ENCODE assay signal across 8 cellular contexts in the genomic region with DNA sequence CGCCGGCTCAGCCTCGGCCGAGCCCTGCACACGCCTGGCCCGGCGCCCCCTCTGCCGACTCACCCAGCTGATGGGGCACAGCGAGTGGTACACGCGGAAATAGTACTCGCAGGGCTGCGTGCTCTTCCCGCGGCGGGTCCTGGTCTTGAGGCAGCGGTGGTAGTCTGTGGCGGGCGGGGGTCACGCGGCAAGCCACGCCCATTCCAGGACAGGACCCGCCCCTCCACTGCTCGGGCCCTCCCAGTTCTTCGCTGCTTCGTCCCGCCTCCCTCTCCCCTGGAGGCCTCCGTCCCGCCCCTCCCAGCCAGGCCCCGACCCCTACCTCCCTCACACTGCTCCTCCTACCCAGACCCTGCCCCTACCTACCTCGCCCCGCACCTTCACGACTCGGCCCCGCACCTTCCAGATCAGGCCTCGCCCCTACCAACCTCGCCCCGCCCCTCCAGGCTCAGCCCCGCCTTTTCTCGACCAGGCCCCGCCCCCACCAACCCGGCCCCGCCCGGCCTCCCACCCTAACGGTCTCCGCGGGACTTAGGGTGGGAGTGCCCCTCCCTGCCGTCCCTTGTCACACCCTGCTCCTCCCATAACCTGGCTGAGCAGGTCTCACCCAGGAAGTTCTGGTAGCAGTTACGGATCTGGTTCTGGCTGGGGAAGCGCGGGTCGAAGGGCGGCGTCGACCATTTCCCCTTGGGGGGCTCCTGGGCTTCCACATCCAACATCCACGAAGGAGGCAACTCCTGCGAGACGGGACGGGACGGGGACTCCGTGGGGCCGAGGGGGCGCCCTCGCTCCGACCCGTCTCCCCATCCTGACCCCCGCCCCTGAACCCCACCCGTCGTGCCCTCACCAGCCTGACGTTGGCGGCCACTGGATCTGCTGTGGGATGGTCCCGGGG. TPM values are rescaled to one million over a fixed set of nuclear protein-coding genes. Genes with fewer than 3 reads are reported as not detected.
A peak's percentile ranks its signal among the peaks of the same experiment; 100 is the strongest.
DNase-seq lines count a peak whose midpoint lies in the region; ATAC-seq, FAIRE-seq and TF ChIP-seq lines count a peak whose summit lies in the region.

No MANE protein-coding gene starts in this region.

- peak overlapping the region; percentile 15 for H3K27ac Mint-ChIP-seq in activated CD8-positive, alpha-beta T cell treated with anti-CD3 and anti-CD28 coated beads, Interleukin-2, amount 10 ng/mL, durations not matched to agents 7 days and 5 days
- no peak overlapping the region for H3K27ac Mint-ChIP-seq in endodermal cell
- H3K27ac Mint-ChIP-seq in stimulated activated naive B cell treated with anti-CD40 and anti-IgM and Interleukin-4, amounts not matched to agents 10 μg/mL and 1 μg/mL and 100 μg/mL, for 72 hours, result peak overlapping the region; percentile 65

- peaks cover 37% of the 10 kb centered on the region for H3K4me1 Mint-ChIP-seq in activated CD8-positive, alpha-beta T cell treated with anti-CD3 and anti-CD28 coated beads, Interleukin-2, amount 10 ng/mL, durations not matched to agents 7 days and 5 days (ENCODE audit: low read depth)
- H3K4me1 Mint-ChIP-seq in endodermal cell, result no peaks in the 10 kb centered on the region
- H3K4me1 Mint-ChIP-seq in stimulated activated naive B cell treated with anti-CD40 and anti-IgM and Interleukin-4, amounts not matched to agents 10 μg/mL and 1 μg/mL and 100 μg/mL, for 72 hours, result peaks cover 14 to 27% of the 10 kb centered on the region in 2 donors

- peak overlapping the region; percentile 67 for H3K4me3 Mint-ChIP-seq in activated CD8-positive, alpha-beta T cell treated with anti-CD3 and anti-CD28 coated beads, Interleukin-2, amount 10 ng/mL, durations not matched to agents 7 days and 5 days
- H3K4me3 Mint-ChIP-seq in endodermal cell, result peak overlapping the region; percentile 50
- peak overlapping the region; percentile 73 to 81 for H3K4me3 Mint-ChIP-seq in stimulated activated naive B cell treated with anti-CD40 and anti-IgM and Interleukin-4, amounts not matched to agents 10 μg/mL and 1 μg/mL and 100 μg/mL, for 72 hours

- H3K27me3 ChIP-seq in endodermal cell (ENCODE audit: control insufficient read depth, insufficient read depth, low read length, poor library complexity, severe bottlenecking), result peaks cover 63% of the 10 kb centered on the region

- H3K36me3 Mint-ChIP-seq in activated CD8-positive, alpha-beta T cell treated with anti-CD3 and anti-CD28 coated beads, Interleukin-2, amount 10 ng/mL, durations not matched to agents 7 days and 5 days (ENCODE audit: low read depth), result no peaks in the 10 kb centered on the region
- peaks cover 2% of the 10 kb centered on the region for H3K36me3 Mint-ChIP-seq in endodermal cell (ENCODE audit: low read depth)
- peaks cover 1 to 4% of the 10 kb centered on the region in 2 donors for H3K36me3 Mint-ChIP-seq in stimulated activated naive B cell treated with anti-CD40 and anti-IgM and Interleukin-4, amounts not matched to agents 10 μg/mL and 1 μg/mL and 100 μg/mL, for 72 hours

- no peak for TF ChIP-seq CTCF in endodermal cell (conservative IDR thresholded peaks at IDR 0.05)

- peaks cover 42% of the 10 kb centered on the region for H3K27me3 Mint-ChIP-seq in activated CD8-positive, alpha-beta T cell treated with anti-CD3 and anti-CD28 coated beads, Interleukin-2, amount 10 ng/mL, durations not matched to agents 7 days and 5 days (ENCODE audit: low read depth)
- peaks cover 84% of the 10 kb centered on the region for H3K27me3 Mint-ChIP-seq in endodermal cell (ENCODE audit: insufficient read depth)
- H3K27me3 Mint-ChIP-seq in stimulated activated naive B cell treated with anti-CD40 and anti-IgM and Interleukin-4, amounts not matched to agents 10 μg/mL and 1 μg/mL and 100 μg/mL, for 72 hours, result peaks cover 64 to 83% of the 10 kb centered on the region in 2 donors

- WGBS in endodermal cell (ENCODE audit: insufficient coverage in 1 of 2, insufficient read length in 1 of 2), 2 experiments, result 3 to 5% methylated on average over 18 to 72 of the region's 72 CpGs
- WGBS in mesodermal cell (ENCODE audit: insufficient coverage in 2 of 2), 2 experiments, result 3 to 4% methylated on average over 43 to 58 of the region's 72 CpGs

- no peak for FAIRE-seq in GM18507 (lab: Jason Lieb, UNC)

- H3K27ac ChIP-seq in endodermal cell (ENCODE audit: low read depth, low read length), result no peak overlapping the region
- no peak overlapping the region for H3K27ac ChIP-seq in mesodermal cell (ENCODE audit: low read depth, low read length, severe bottlenecking)

- H3K4me1 ChIP-seq in endodermal cell (ENCODE audit: control insufficient read depth, insufficient read depth, low read length), result no peaks in the 10 kb centered on the region
- peaks cover 3% of the 10 kb centered on the region for H3K4me1 ChIP-seq in mesodermal cell (ENCODE audit: control insufficient read depth, insufficient read depth, low read length, poor library complexity, severe bottlenecking)

- no peaks in the 10 kb centered on the region for H3K9me3 Mint-ChIP-seq in activated CD8-positive, alpha-beta T cell treated with anti-CD3 and anti-CD28 coated beads, Interleukin-2, amount 10 ng/mL, durations not matched to agents 7 days and 5 days (ENCODE audit: insufficient read depth)
- no peaks in the 10 kb centered on the region for H3K9me3 Mint-ChIP-seq in endodermal cell
- no peaks in the 10 kb centered on the region for H3K9me3 Mint-ChIP-seq in stimulated activated naive B cell treated with anti-CD40 and anti-IgM and Interleukin-4, amounts not matched to agents 10 μg/mL and 1 μg/mL and 100 μg/mL, for 72 hours

- H3K4me3 ChIP-seq in endodermal cell (ENCODE audit: low read length) (peak overlapping the region; percentile 76), mesodermal cell (ENCODE audit: extremely low read depth, insufficient read depth, low read length, poor library complexity, severe bottlenecking) (peak overlapping the region; percentile 41)

- H3K36me3 ChIP-seq in endodermal cell (ENCODE audit: control insufficient read depth, insufficient read depth, low read length) (peaks cover 4% of the 10 kb centered on the region), mesodermal cell (ENCODE audit: control insufficient read depth, insufficient read depth, low read length) (peaks cover 8% of the 10 kb centered on the region)

- H3K9ac ChIP-seq in endodermal cell (ENCODE audit: extremely low read depth, low read length, poor library complexity, severe bottlenecking), result no peak overlapping the region

- CTCF ChIA-PET in activated CD8-positive, alpha-beta T cell treated with anti-CD3 and anti-CD28 coated beads, Interleukin-2, amount 10 ng/mL, durations not matched to agents 7 days and 5 days (lab: Charles Lee), result no interaction called here

- peak; percentile 88 for ATAC-seq in activated CD8-positive, alpha-beta T cell treated with anti-CD3 and anti-CD28 coated beads, Interleukin-2, amount 10 ng/mL, durations not matched to agents 7 days and 5 days
- peak; percentile 69 to 79 for ATAC-seq in stimulated activated naive B cell treated with anti-CD40 and anti-IgM and Interleukin-4, amounts not matched to agents 10 μg/mL and 1 μg/mL and 100 μg/mL, for 72 hours (replicated peaks)
- ATAC-seq in GM18519 (IDR thresholded peaks at IDR 0.05; ENCODE audit: low FRiP score, unreplicated experiment), result no peak

- H3K9me3 ChIP-seq in endodermal cell (ENCODE audit: control insufficient read depth, low read length) (no peaks in the 10 kb centered on the region), mesodermal cell (ENCODE audit: control insufficient read depth, low read length) (no peaks in the 10 kb centered on the region)

- POLR2A ChIA-PET in activated CD8-positive, alpha-beta T cell treated with anti-CD3 and anti-CD28 coated beads, Interleukin-2, amount 10 ng/mL, durations not matched to agents 7 days and 5 days (lab: Charles Lee), result interaction anchor here (2.8 kb wide), 1 partner anchor 15 kb away, joined by 16 read pairs; a partner anchor contains a TSS

- peak; percentile 68 for DNase-seq in GM18507 (ENCODE audit: extremely low spot score, insufficient read length, low read depth)
- DNase-seq in NCI-H226, result peak; percentile 56
- peak; percentile 75 for DNase-seq in activated CD8-positive, alpha-beta T cell treated with anti-CD3 and anti-CD28 coated beads, Interleukin-2, amount 10 ng/mL, durations not matched to agents 7 days and 5 days
- DNase-seq in endodermal cell, result peak; percentile 94
- no peak for DNase-seq in stimulated activated naive B cell treated with anti-CD40 and anti-IgM and Interleukin-4, amounts not matched to agents 10 μg/mL and 1 μg/mL and 100 μg/mL, for 72 hours
- DNase-seq in NCI-H2107 (lab: John Stamatoyannopoulos, UW), result no peak

RNA-seq across cellular contexts. Expression of a gene that starts 0.5 kb away (rescaled TPM):
- total RNA-seq in activated CD8-positive, alpha-beta T cell treated with anti-CD3 and anti-CD28 coated beads, Interleukin-2, amount 10 ng/mL, durations not matched to agents 7 days and 5 days, result under 1 TPM in 1 of 2 experiments, not detected in 1; 0.34 TPM
- total RNA-seq in endodermal cell, result under 1 TPM; 0.75 to 0.84 TPM
- polyA plus RNA-seq in endodermal cell (2013, experiment 1 of 2), result 2.0 TPM
- 0.41 TPM for polyA plus RNA-seq in endodermal cell (2013, experiment 2 of 2)
- 5.6 TPM for polyA plus RNA-seq in mesodermal cell (2013, experiment 1 of 2)
- polyA plus RNA-seq in mesodermal cell (2013, experiment 2 of 2), result 1.2 TPM

RNA-seq across cellular contexts. Expression of a gene that starts 9.0 kb away (rescaled TPM):
- total RNA-seq in activated CD8-positive, alpha-beta T cell treated with anti-CD3 and anti-CD28 coated beads, Interleukin-2, amount 10 ng/mL, durations not matched to agents 7 days and 5 days, result not detected
- under 1 TPM; 0.09 to 0.11 TPM for total RNA-seq in endodermal cell
- 0.18 TPM for polyA plus RNA-seq in endodermal cell (2013, experiment 1 of 2)
- 0.33 TPM for polyA plus RNA-seq in endodermal cell (2013, experiment 2 of 2)
- polyA plus RNA-seq in mesodermal cell (2013, experiment 1 of 2), result 0.44 TPM
- 0.20 TPM for polyA plus RNA-seq in mesodermal cell (2013, experiment 2 of 2)

RNA-seq across cellular contexts. Expression of a gene that starts 14.4 kb away (rescaled TPM):
- total RNA-seq in activated CD8-positive, alpha-beta T cell treated with anti-CD3 and anti-CD28 coated beads, Interleukin-2, amount 10 ng/mL, durations not matched to agents 7 days and 5 days, result 10 to 100 TPM; 21.9 to 26.7 TPM
- 10 to 100 TPM; 73.1 to 80.6 TPM for total RNA-seq in endodermal cell
- 40.1 TPM for polyA plus RNA-seq in endodermal cell (2013, experiment 1 of 2)
- polyA plus RNA-seq in endodermal cell (2013, experiment 2 of 2), result 36.0 TPM
- polyA plus RNA-seq in mesodermal cell (2013, experiment 1 of 2), result 28.9 TPM
- 23.8 TPM for polyA plus RNA-seq in mesodermal cell (2013, experiment 2 of 2)

RNA-seq across cellular contexts. Expression of a gene that starts 16.2 kb away (rescaled TPM):
- total RNA-seq in activated CD8-positive, alpha-beta T cell treated with anti-CD3 and anti-CD28 coated beads, Interleukin-2, amount 10 ng/mL, durations not matched to agents 7 days and 5 days, result under 1 TPM; 0.26 to 0.34 TPM
- total RNA-seq in endodermal cell, result 1 to 10 TPM in 1 of 2 donors, under 1 TPM in 1; 0.91 to 1.7 TPM
- 6.0 TPM for polyA plus RNA-seq in endodermal cell (2013, experiment 1 of 2)
- 5.8 TPM for polyA plus RNA-seq in endodermal cell (2013, experiment 2 of 2)
- 33.4 TPM for polyA plus RNA-seq in mesodermal cell (2013, experiment 1 of 2)
- 27.1 TPM for polyA plus RNA-seq in mesodermal cell (2013, experiment 2 of 2)

RNA-seq across cellular contexts. Expression of a gene that starts 22.6 kb away (rescaled TPM):
- not detected for total RNA-seq in activated CD8-positive, alpha-beta T cell treated with anti-CD3 and anti-CD28 coated beads, Interleukin-2, amount 10 ng/mL, durations not matched to agents 7 days and 5 days
- total RNA-seq in endodermal cell, result 1 to 10 TPM in 1 of 2 donors, not detected in 1; 1.2 TPM
- polyA plus RNA-seq in endodermal cell (2013, experiment 1 of 2), result 0.61 TPM
- polyA plus RNA-seq in endodermal cell (2013, experiment 2 of 2), result 0.75 TPM
- polyA plus RNA-seq in mesodermal cell (2013, experiment 1 of 2), result 1.8 TPM
- polyA plus RNA-seq in mesodermal cell (2013, experiment 2 of 2), result 3.9 TPM

Comparison
In these comparisons a context has a peak if more than half of its experiments do, and no peak if none do; other contexts are left out.
1. DNase-seq: peak in GM18507 (single experiment), NCI-H226 (single experiment), activated CD8-positive, alpha-beta T cell treated with anti-CD3 and anti-CD28 coated beads, Interleukin-2, amount 10 ng/mL, durations not matched to agents 7 days and 5 days (single experiment) and endodermal cell (single experiment); none in stimulated activated naive B cell treated with anti-CD40 and anti-IgM and Interleukin-4, amounts not matched to agents 10 μg/mL and 1 μg/mL and 100 μg/mL, for 72 hours (single experiment) and NCI-H2107 (single experiment).
2. Peak in every context shown above with its lines, with median percentiles within 50 percentile points of each other: H3K4me3 Mint-ChIP-seq.